ENCODE assay signal across 1 cellular context in genomic region chr5:78006449-78006848, GRCh38.
TF ChIP-seq lines count a peak whose summit lies in the region.

No MANE protein-coding gene starts in this region.

TF ChIP-seq in HEK293, 187 proteins besides CTCF, POLR2A, EP300 and RAD21 (continued from another document):
- no peak for TF ChIP-seq PRDM10 (tag by site-specific recombination; IDR thresholded peaks at IDR 0.05)
